In the genomic region with DNA sequence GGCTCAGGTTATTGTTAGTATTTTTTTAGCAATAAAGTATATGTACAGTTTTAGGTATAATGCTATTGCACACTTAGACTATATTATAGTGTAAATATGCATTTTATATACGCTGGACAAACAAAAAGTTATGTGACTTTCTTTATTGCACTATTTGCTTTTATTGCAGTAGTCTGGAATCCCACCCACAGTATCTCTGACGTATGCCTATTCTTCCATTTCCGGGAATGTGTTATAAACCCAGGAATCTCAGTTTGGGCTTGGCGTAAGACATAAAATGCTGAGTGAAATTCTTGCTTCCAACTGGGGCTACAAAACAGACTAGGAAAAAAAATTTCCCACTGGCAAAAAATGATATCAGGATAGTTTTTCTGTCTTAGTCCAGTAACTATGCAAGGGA, we compare ENCODE assay signal across 3 cellular contexts.
"Had no signal": no experiment of that assay in that cellular context is flagged by ENCODE, and none has a peak within 500 bp of the region (broad histone marks: within the 10 kb centered on the region; RNA-seq: fewer than 3 reads in every experiment).

No MANE protein-coding gene starts in this region.

- H3K4me3 ChIP-seq: GM12878 had no signal

- DNase-seq: GDM1, GF-D8 had no signal

- ATAC-seq: GM12878 had no signal
